14 cellular contexts compared by ENCODE assay signal in genomic region chr1:40984066-40984465, GRCh38. TPM values are rescaled to one million over a fixed set of nuclear protein-coding genes. Genes with fewer than 3 reads are reported as not detected.
DNase-seq lines count a peak whose midpoint lies in the region; ATAC-seq, FAIRE-seq and TF ChIP-seq lines count a peak whose summit lies in the region.
"Had no signal": no experiment of that assay in that cellular context is flagged by ENCODE, and none has a peak within 500 bp of the region (broad histone marks: within the 10 kb centered on the region; RNA-seq: fewer than 3 reads in every experiment).

No MANE protein-coding gene starts in this region.

- intact Hi-C loops in sciatic nerve (cut with DNase I): no loop called here

- peaks cover 56% of the 10 kb centered on the region for H3K36me3 ChIP-seq in Loucy (ENCODE audit: insufficient read depth, low read length)
- H3K36me3 ChIP-seq in bronchial epithelial cell (ENCODE audit: control insufficient read depth, insufficient read depth, low read length): peaks cover 23% of the 10 kb centered on the region

- H3K4me2 ChIP-seq in Loucy (ENCODE audit: low read depth, low read length, poor library complexity, severe bottlenecking): peak overlapping the region; percentile 99
- H3K4me2 ChIP-seq: PC-9 had no signal

- H3K27me3 ChIP-seq in Loucy (ENCODE audit: insufficient read depth, low read length, poor library complexity, severe bottlenecking): no peaks in the 10 kb centered on the region
- no peaks in the 10 kb centered on the region for H3K27me3 ChIP-seq in bronchial epithelial cell (ENCODE audit: control insufficient read depth, insufficient read depth, low read length)

- H3K9me2 ChIP-seq in Loucy (replicated peaks; ENCODE audit: low read depth, low read length): no peaks in the 10 kb centered on the region

- no peaks in the 10 kb centered on the region for H3K9me3 ChIP-seq in Loucy (ENCODE audit: insufficient read depth, low read depth, low read length)

- no peak for FAIRE-seq in bronchial epithelial cell (lab: Jason Lieb, UNC)
- FAIRE-seq: GM19239 had no signal

- H3K9ac ChIP-seq in Loucy (ENCODE audit: low read depth, low read length, poor library complexity, severe bottlenecking): peak overlapping the region; percentile 96

- no peaks in the 10 kb centered on the region for H3F3A ChIP-seq in Loucy (ENCODE audit: low read depth)

- H3K4me1 ChIP-seq in Loucy (ENCODE audit: insufficient read depth, low read length, poor library complexity, severe bottlenecking): peaks cover 72% of the 10 kb centered on the region

- ATAC-seq in sciatic nerve (no peak), HG03342 (IDR thresholded peaks at IDR 0.05; ENCODE audit: unreplicated experiment) (no peak)
- ATAC-seq: T-cell had no signal

- H3K79me2 ChIP-seq in Loucy (ENCODE audit: insufficient read depth, low read length): peaks cover 84% of the 10 kb centered on the region

- DNase-seq in AG20443 (ENCODE audit: low spot score) (peak; percentile 34), bronchial epithelial cell (ENCODE audit: low read depth) (peak; percentile 79), lung microvascular endothelial cell (ENCODE audit: low read depth in 2 of 2) (peak; percentile 39 to 82), sciatic nerve (ENCODE audit: low spot score) (no peak)
- no peak for DNase-seq in activated effector memory CD4-positive, alpha-beta T cell treated with Interleukin-2 at 50 U/mL for 16 hours
- DNase-seq in stimulated activated naive CD4-positive, alpha-beta T cell (lab: John Stamatoyannopoulos, UW): no peak
- DNase-seq: activated naive CD8-positive, alpha-beta T cell treated with anti-CD3 and anti-CD28 coated beads, Interleukin-2, amount 10 ng/mL, durations not matched to agents 7 days and 5 days; NCI-H1105 treated with DMSO at 0.1 percent for 48 hours; PC-9; stimulated activated CD4-positive, alpha-beta T cell treated with anti-CD3 and anti-CD28 coated beads, Interleukin-2, amount 100 ng/mL, for 48 hours; T-cell had no signal

- H2AFZ ChIP-seq in Loucy (ENCODE audit: low read length): no peak overlapping the region
- H2AFZ ChIP-seq: PC-9 had no signal

- H3K4me3 ChIP-seq in Loucy (ENCODE audit: low read length, poor library complexity, severe bottlenecking) (peak overlapping the region; percentile 80), bronchial epithelial cell (ENCODE audit: low read depth, low read length) (no peak overlapping the region)
- H3K4me3 ChIP-seq: PC-9 had no signal

- no peak for TF ChIP-seq CTCF in Loucy (conservative IDR thresholded peaks at IDR 0.05; ENCODE audit: low read length)
- TF ChIP-seq CTCF in bronchial epithelial cell (IDR thresholded peaks at IDR 0.05; ENCODE audit: insufficient read depth, low read length, severe bottlenecking): no peak

- peaks cover 60% of the 10 kb centered on the region for H4K20me1 ChIP-seq in Loucy (ENCODE audit: insufficient read depth, low read length, poor library complexity, severe bottlenecking)

RNA-seq across cellular contexts. Expression of gene CTPS1, which starts 4.6 kb away (rescaled TPM):
- 33.7 and 36.6 TPM in 2 replicates for total RNA-seq in bronchial epithelial cell
- total RNA-seq in lung microvascular endothelial cell: 13.5 and 16.5 TPM in 2 replicates
- 23.5 TPM for total RNA-seq in sciatic nerve

RNA-seq across cellular contexts. Expression of gene SLFNL1, which starts 37.5 kb away (rescaled TPM):
- total RNA-seq in bronchial epithelial cell (under 0.01 and 0.26 TPM in 2 replicates), lung microvascular endothelial cell (under 0.01 and 0.20 TPM in 2 replicates), sciatic nerve (0.62 TPM)

Comparison
In these comparisons a context has a peak if more than half of its experiments do, and no peak if none do; other contexts are left out.
1. DNase-seq: peak in AG20443 (single experiment), bronchial epithelial cell (single experiment) and lung microvascular endothelial cell (2 of 2); none in sciatic nerve (single experiment), activated effector memory CD4-positive, alpha-beta T cell treated with Interleukin-2 at 50 U/mL for 16 hours (single experiment) and stimulated activated naive CD4-positive, alpha-beta T cell (0 of 6).